ENCODE assay signal across 17 cellular contexts in genomic region chr1:59195151-59195550, GRCh38.
DNase-seq lines count a peak whose midpoint lies in the region; ATAC-seq, FAIRE-seq and TF ChIP-seq lines count a peak whose summit lies in the region.
"Had no signal": no experiment of that assay in that cellular context is flagged by ENCODE, and none has a peak within 500 bp of the region (broad histone marks: within the 10 kb centered on the region; RNA-seq: fewer than 3 reads in every experiment).

No MANE protein-coding gene starts in this region.

- no peak overlapping the region for H3K4me3 Mint-ChIP-seq in HFFc6
- H3K4me3 Mint-ChIP-seq in astrocyte (ENCODE audit: unreplicated experiment) = no peak overlapping the region
- H3K4me3 Mint-ChIP-seq: CD4-positive, alpha-beta memory T cell had no signal

- no peaks in the 10 kb centered on the region for H3K36me3 Mint-ChIP-seq in HFFc6 (ENCODE audit: low read depth)
- no peaks in the 10 kb centered on the region for H3K36me3 Mint-ChIP-seq in astrocyte (ENCODE audit: low read depth, unreplicated experiment)
- H3K36me3 Mint-ChIP-seq in activated naive CD4-positive, alpha-beta T cell treated with anti-CD3 and anti-CD28 coated beads, Interleukin-2, amount 50 U/mL, for 72 hours = peaks cover 0 to 5% of the 10 kb centered on the region in 2 donors
- H3K36me3 Mint-ChIP-seq: CD4-positive, alpha-beta memory T cell had no signal

- no peak for FAIRE-seq in astrocyte (lab: Jason Lieb, UNC)
- FAIRE-seq: A204.1, D721Med, H1 had no signal

- no peak overlapping the region for H3K4me3 ChIP-seq in astrocyte (ENCODE audit: insufficient read depth, low read depth, low read length)
- H3K4me3 ChIP-seq: HAP-1 had no signal

- H4K20me1 ChIP-seq in astrocyte (ENCODE audit: insufficient read depth, low read length) = no peaks in the 10 kb centered on the region

- H3K4me1 Mint-ChIP-seq in HFFc6 (ENCODE audit: low read depth) (peaks cover 8% of the 10 kb centered on the region; the same call in 1 of the 2 replicates), astrocyte (ENCODE audit: low read depth, unreplicated experiment) (no peaks in the 10 kb centered on the region)
- H3K4me1 Mint-ChIP-seq: CD4-positive, alpha-beta memory T cell had no signal

- H3K4me1 ChIP-seq in astrocyte (ENCODE audit: insufficient read depth, low read length) = no peaks in the 10 kb centered on the region
- H3K4me1 ChIP-seq: BE2C, HAP-1 had no signal

- TF ChIP-seq CTCF in HFFc6 (IDR thresholded peaks at IDR 0.05) (no peak), astrocyte (IDR thresholded peaks at IDR 0.05; ENCODE audit: insufficient read depth, low read depth, low read length) (no peak)

- H3K9me3 ChIP-seq in astrocyte (ENCODE audit: insufficient read depth, low read depth, low read length) = no peaks in the 10 kb centered on the region
- H3K9me3 ChIP-seq: BE2C, HAP-1 had no signal

- no peaks in the 10 kb centered on the region for H3K27me3 ChIP-seq in astrocyte (ENCODE audit: insufficient read depth, low read length)
- H3K27me3 ChIP-seq: BE2C had no signal

- no peaks in the 10 kb centered on the region for H3K9me3 Mint-ChIP-seq in HFFc6
- peaks cover 3% of the 10 kb centered on the region for H3K9me3 Mint-ChIP-seq in astrocyte (ENCODE audit: unreplicated experiment)
- peaks cover 0 to 6% of the 10 kb centered on the region in 2 donors for H3K9me3 Mint-ChIP-seq in activated naive CD4-positive, alpha-beta T cell treated with anti-CD3 and anti-CD28 coated beads, Interleukin-2, amount 50 U/mL, for 72 hours

- H3K4me2 ChIP-seq in astrocyte (ENCODE audit: low read length) = no peak overlapping the region

- H3K27ac ChIP-seq in astrocyte (ENCODE audit: low read depth, low read length) = no peak overlapping the region
- H3K27ac ChIP-seq: C4-2B had no signal

- no peaks in the 10 kb centered on the region for H3K79me2 ChIP-seq in astrocyte (ENCODE audit: insufficient read depth, low read length)

- H3K36me3 ChIP-seq in astrocyte (ENCODE audit: insufficient read depth, low read length) = no peaks in the 10 kb centered on the region
- H3K36me3 ChIP-seq: BE2C, HAP-1 had no signal

- H2AFZ ChIP-seq in astrocyte (ENCODE audit: low read depth, low read length) = no peak overlapping the region

- H3K27ac Mint-ChIP-seq in HFFc6 (no peak overlapping the region), astrocyte (ENCODE audit: unreplicated experiment) (no peak overlapping the region)
- no peak overlapping the region for H3K27ac Mint-ChIP-seq in activated naive CD4-positive, alpha-beta T cell treated with anti-CD3 and anti-CD28 coated beads, Interleukin-2, amount 50 U/mL, for 72 hours
- H3K27ac Mint-ChIP-seq: CD4-positive, alpha-beta memory T cell had no signal

- H3K9ac ChIP-seq in astrocyte (ENCODE audit: low read length) = no peak overlapping the region

- no peak for ATAC-seq in GM18498 (IDR thresholded peaks at IDR 0.05; ENCODE audit: unreplicated experiment)
- ATAC-seq in activated naive CD4-positive, alpha-beta T cell treated with anti-CD3 and anti-CD28 coated beads, Interleukin-2, amount 50 U/mL, for 72 hours = no peak

- H3K27me3 Mint-ChIP-seq in HFFc6 (ENCODE audit: insufficient read depth) = no peaks in the 10 kb centered on the region; the same call in 1 of the 2 replicates
- peaks cover 3% of the 10 kb centered on the region for H3K27me3 Mint-ChIP-seq in astrocyte (ENCODE audit: low read depth, unreplicated experiment)

- DNase-seq in HFFc6 = peak; percentile 15
- DNase-seq in astrocyte (ENCODE audit: low read depth) = peak; percentile 39
- DNase-seq in iris pigment epithelial cell (ENCODE audit: low read depth) = peak; percentile 19
- no peak for DNase-seq in SK-N-DZ (ENCODE audit: low spot score)
- no peak for DNase-seq in NCI-H226
- DNase-seq in activated naive CD4-positive, alpha-beta T cell treated with anti-CD3 and anti-CD28 coated beads, Interleukin-2, amount 50 U/mL, for 72 hours (ENCODE audit: low spot score in 2 of 2) = no peak
- DNase-seq: BE2C; CD4-positive, alpha-beta memory T cell; DMS153; DMS79 treated with DMSO at 0.1 percent for 48 hours; GF-D8 had no signal

Comparison
In these comparisons a context has a peak if more than half of its experiments do, and no peak if none do; other contexts are left out.
1. DNase-seq: peak in HFFc6 (single experiment), astrocyte (single experiment) and iris pigment epithelial cell (single experiment); none in SK-N-DZ (single experiment), NCI-H226 (single experiment) and activated naive CD4-positive, alpha-beta T cell treated with anti-CD3 and anti-CD28 coated beads, Interleukin-2, amount 50 U/mL, for 72 hours (0 of 2).